1 cellular context compared by ENCODE assay signal in the genomic region with DNA sequence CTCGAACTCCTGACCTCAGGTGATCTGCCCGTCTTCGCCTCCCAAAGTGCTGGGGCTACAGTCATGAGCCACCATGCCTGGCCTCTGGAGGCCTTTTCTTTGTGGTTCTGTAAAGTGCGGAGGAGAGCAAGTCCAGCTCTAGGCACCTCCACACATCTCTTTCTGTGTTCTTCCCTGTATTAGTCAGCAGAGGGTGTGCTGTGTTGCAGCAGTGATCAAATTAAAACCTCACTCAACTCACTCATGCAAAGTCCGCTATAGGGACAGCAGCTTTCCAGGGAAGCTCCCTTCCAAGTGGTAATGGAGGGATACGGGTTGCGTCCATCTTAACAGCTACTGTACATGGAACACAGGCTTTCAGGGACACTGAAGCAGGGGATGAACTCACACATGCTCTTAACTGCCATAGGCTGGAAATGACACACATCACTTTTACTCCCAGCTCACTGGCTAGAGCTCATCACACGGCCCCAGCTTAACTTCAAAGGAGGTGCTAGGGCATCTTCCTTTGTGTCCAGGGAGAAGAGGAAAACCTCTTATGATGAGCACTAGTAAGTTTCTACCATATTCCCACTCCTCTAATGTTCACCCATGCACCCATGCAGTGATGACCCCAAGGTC.
TF ChIP-seq lines count a peak whose summit lies in the region.

No MANE protein-coding gene starts in this region.

TF ChIP-seq in HepG2, 621 proteins besides CTCF, POLR2A, EP300 and RAD21:
- no peak for TF ChIP-seq SNAPC4 (CRISPR knock-in tag; IDR thresholded peaks at IDR 0.05)
- TF ChIP-seq, protein P1, sequence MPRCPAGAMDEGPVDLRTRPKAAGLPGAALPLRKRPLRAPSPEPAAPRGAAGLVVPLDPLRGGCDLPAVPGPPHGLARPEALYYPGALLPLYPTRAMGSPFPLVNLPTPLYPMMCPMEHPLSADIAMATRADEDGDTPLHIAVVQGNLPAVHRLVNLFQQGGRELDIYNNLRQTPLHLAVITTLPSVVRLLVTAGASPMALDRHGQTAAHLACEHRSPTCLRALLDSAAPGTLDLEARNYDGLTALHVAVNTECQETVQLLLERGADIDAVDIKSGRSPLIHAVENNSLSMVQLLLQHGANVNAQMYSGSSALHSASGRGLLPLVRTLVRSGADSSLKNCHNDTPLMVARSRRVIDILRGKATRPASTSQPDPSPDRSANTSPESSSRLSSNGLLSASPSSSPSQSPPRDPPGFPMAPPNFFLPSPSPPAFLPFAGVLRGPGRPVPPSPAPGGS (CRISPR knock-in tag; IDR thresholded peaks at IDR 0.05) = no peak
- TF ChIP-seq, protein P2, sequence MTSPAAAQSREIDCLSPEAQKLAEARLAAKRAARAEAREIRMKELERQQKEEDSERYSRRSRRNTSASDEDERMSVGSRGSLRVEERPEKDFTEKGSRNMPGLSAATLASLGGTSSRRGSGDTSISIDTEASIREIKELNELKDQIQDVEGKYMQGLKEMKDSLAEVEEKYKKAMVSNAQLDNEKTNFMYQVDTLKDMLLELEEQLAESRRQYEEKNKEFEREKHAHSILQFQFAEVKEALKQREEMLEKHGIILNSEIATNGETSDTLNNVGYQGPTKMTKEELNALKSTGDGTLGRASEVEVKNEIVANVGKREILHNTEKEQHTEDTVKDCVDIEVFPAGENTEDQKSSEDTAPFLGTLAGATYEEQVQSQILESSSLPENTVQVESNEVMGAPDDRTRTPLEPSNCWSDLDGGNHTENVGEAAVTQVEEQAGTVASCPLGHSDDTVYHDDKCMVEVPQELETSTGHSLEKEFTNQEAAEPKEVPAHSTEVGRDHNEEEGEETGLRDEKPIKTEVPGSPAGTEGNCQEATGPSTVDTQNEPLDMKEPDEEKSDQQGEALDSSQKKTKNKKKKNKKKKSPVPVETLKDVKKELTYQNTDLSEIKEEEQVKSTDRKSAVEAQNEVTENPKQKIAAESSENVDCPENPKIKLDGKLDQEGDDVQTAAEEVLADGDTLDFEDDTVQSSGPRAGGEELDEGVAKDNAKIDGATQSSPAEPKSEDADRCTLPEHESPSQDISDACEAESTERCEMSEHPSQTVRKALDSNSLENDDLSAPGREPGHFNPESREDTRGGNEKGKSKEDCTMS (CRISPR knock-in tag; conservative IDR thresholded peaks at IDR 0.05) = no peak
- TF ChIP-seq KAT7 (CRISPR knock-in tag; IDR thresholded peaks at IDR 0.05; ENCODE audit: borderline replicate concordance) = no peak
- no peak for TF ChIP-seq ETS1 (CRISPR knock-in tag; IDR thresholded peaks at IDR 0.05)
- TF ChIP-seq, protein P3, sequence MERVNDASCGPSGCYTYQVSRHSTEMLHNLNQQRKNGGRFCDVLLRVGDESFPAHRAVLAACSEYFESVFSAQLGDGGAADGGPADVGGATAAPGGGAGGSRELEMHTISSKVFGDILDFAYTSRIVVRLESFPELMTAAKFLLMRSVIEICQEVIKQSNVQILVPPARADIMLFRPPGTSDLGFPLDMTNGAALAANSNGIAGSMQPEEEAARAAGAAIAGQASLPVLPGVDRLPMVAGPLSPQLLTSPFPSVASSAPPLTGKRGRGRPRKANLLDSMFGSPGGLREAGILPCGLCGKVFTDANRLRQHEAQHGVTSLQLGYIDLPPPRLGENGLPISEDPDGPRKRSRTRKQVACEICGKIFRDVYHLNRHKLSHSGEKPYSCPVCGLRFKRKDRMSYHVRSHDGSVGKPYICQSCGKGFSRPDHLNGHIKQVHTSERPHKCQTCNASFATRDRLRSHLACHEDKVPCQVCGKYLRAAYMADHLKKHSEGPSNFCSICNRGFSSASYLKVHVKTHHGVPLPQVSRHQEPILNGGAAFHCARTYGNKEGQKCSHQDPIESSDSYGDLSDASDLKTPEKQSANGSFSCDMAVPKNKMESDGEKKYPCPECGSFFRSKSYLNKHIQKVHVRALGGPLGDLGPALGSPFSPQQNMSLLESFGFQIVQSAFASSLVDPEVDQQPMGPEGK (CRISPR knock-in tag; IDR thresholded peaks at IDR 0.05) = no peak
- no peak for TF ChIP-seq ZNF616 (CRISPR knock-in tag; IDR thresholded peaks at IDR 0.05; ENCODE audit: low read depth)
- no peak for TF ChIP-seq ZNF337 (CRISPR knock-in tag; IDR thresholded peaks at IDR 0.05; ENCODE audit: borderline replicate concordance, low read depth)
- peak; percentile 32; the same call in 1 of the 2 replicates for TF ChIP-seq STAG1 (CRISPR knock-in tag; IDR thresholded peaks at IDR 0.05)
- no peak for TF ChIP-seq ZC3H13 (CRISPR knock-in tag; IDR thresholded peaks at IDR 0.05)
- TF ChIP-seq MED1 (CRISPR knock-in tag; IDR thresholded peaks at IDR 0.05) = no peak
- TF ChIP-seq SMC3 (IDR thresholded peaks at IDR 0.05; ENCODE audit: low read length) = peak; percentile 11; the same call in 1 of the 2 replicates
- TF ChIP-seq FOXO4 (CRISPR knock-in tag; conservative IDR thresholded peaks at IDR 0.05) = no peak
- TF ChIP-seq SMYD3 (CRISPR knock-in tag; IDR thresholded peaks at IDR 0.05) = no peak
TF ChIP-seq in HepG2: peak in this region for 2.
